In the genomic region with DNA sequence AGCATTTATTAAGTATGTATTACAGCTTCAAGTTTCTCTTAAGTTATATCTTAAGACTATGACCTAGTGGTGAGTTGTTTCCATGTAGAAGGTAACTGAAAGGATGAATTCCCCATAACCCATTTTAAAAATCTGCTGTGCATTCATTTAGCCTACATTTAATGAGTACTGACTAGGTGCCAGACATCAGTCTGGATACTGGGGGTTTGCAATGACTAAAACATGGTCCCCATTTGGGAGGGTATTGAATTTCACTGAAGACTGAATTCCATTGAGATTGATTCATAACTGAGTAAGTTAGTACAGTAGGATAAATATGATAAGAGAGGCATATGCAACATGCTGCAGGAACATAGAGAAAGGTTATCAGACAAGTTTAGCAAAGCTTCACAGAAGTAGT, we compare ENCODE assay signal across 23 cellular contexts.
DNase-seq lines count a peak whose midpoint lies in the region; ATAC-seq, FAIRE-seq and TF ChIP-seq lines count a peak whose summit lies in the region.
"Had no signal": no experiment of that assay in that cellular context is flagged by ENCODE, and none has a peak within 500 bp of the region (broad histone marks: within the 10 kb centered on the region; RNA-seq: fewer than 3 reads in every experiment).

No MANE protein-coding gene starts in this region.

- H3K36me3 ChIP-seq in brain microvascular endothelial cell (replicated peaks) (no peaks in the 10 kb centered on the region), keratinocyte (ENCODE audit: control insufficient read depth in 2 of 2, extremely low read depth in 1 of 2, insufficient read depth in 2 of 2, low read length in 2 of 2) (no peaks in the 10 kb centered on the region)
- H3K36me3 ChIP-seq: BLaER1 treated with 17β-estradiol and CSF1 and Interleukin-3, amounts not matched to agents 10 nM and 100 nM had no signal

- FAIRE-seq in keratinocyte (lab: Jason Lieb, UNC) = peak; percentile 62
- FAIRE-seq: D721Med, GM12891, urothelium cell line had no signal

- no peaks in the 10 kb centered on the region for H4K20me1 ChIP-seq in keratinocyte (ENCODE audit: control insufficient read depth, extremely low read depth, insufficient read depth, low read length)
- H4K20me1 ChIP-seq: BLaER1 treated with 17β-estradiol and CSF1 and Interleukin-3, amounts not matched to agents 10 nM and 100 nM had no signal

- no peak for ATAC-seq in right cardiac atrium
- no peak for ATAC-seq in GM21381 (IDR thresholded peaks at IDR 0.05; ENCODE audit: unreplicated experiment)
- ATAC-seq in activated CD4-positive, CD25-positive, alpha-beta regulatory T cell treated with anti-CD3 and anti-CD28 coated beads, Interleukin-2, amount 50 U/mL, for 24 hours = no peak
- ATAC-seq: left cardiac atrium had no signal

- dilution Hi-C loops in keratinocyte (cut with MboI; ENCODE audit: extremely low pct_ligation_motif_present, low sequenced_read_pairs) = no loop called here

- H3K4me3 ChIP-seq in AG10803 (ENCODE audit: low read length) = no peak overlapping the region
- H3K4me3 ChIP-seq in brain microvascular endothelial cell (ENCODE audit: low read depth, low read length) = no peak overlapping the region
- H3K4me3 ChIP-seq in keratinocyte (ENCODE audit: control insufficient read depth in 2 of 3, extremely low read depth in 1 of 3, insufficient read depth in 2 of 3, low read depth in 1 of 3, low read length in 3 of 3) = no peak overlapping the region
- H3K4me3 ChIP-seq in right cardiac atrium (ENCODE audit: low read length) = no peak overlapping the region
- H3K4me3 ChIP-seq: BLaER1 treated with 17β-estradiol and CSF1 and Interleukin-3, amounts not matched to agents 10 nM and 100 nM had no signal

- peaks cover 12% of the 10 kb centered on the region for H3K4me1 ChIP-seq in keratinocyte (ENCODE audit: control insufficient read depth, extremely low read depth, insufficient read depth, low read length)
- peaks cover 6% of the 10 kb centered on the region for H3K4me1 ChIP-seq in right cardiac atrium (ENCODE audit: control insufficient read depth, insufficient read depth, low read length)

- no peak overlapping the region for H2AFZ ChIP-seq in keratinocyte (ENCODE audit: control insufficient read depth, low read length)

- H3K27ac ChIP-seq in brain microvascular endothelial cell (no peak overlapping the region), keratinocyte (ENCODE audit: control insufficient read depth, insufficient read depth, low read length) (no peak overlapping the region), right cardiac atrium (ENCODE audit: low read length) (no peak overlapping the region)
- H3K27ac ChIP-seq: BLaER1 treated with 17β-estradiol and CSF1 and Interleukin-3, amounts not matched to agents 10 nM and 100 nM had no signal

- H3K4me2 ChIP-seq in keratinocyte (ENCODE audit: control insufficient read depth, extremely low read depth, insufficient read depth, low read depth, low read length) = no peak overlapping the region
- H3K4me2 ChIP-seq: BLaER1 treated with 17β-estradiol and CSF1 and Interleukin-3, amounts not matched to agents 10 nM and 100 nM had no signal

- H3K9me3 ChIP-seq in keratinocyte (ENCODE audit: control insufficient read depth, low read depth, low read length) = no peaks in the 10 kb centered on the region
- H3K9me3 ChIP-seq in right cardiac atrium (ENCODE audit: control insufficient read depth, low read length) = no peaks in the 10 kb centered on the region
- H3K9me3 ChIP-seq: BLaER1 treated with 17β-estradiol and CSF1 and Interleukin-3, amounts not matched to agents 10 nM and 100 nM had no signal

- no peaks in the 10 kb centered on the region for H3K79me2 ChIP-seq in keratinocyte (ENCODE audit: control insufficient read depth, insufficient read depth, low read length)

- H3K9ac ChIP-seq in keratinocyte (ENCODE audit: control insufficient read depth, extremely low read depth, insufficient read depth, low read length) = no peak overlapping the region
- H3K9ac ChIP-seq: BLaER1 treated with 17β-estradiol and CSF1 and Interleukin-3, amounts not matched to agents 10 nM and 100 nM had no signal

- no peak for TF ChIP-seq CTCF in AG10803 (conservative IDR thresholded peaks at IDR 0.05; ENCODE audit: low read length)
- TF ChIP-seq CTCF in brain microvascular endothelial cell (IDR thresholded peaks at IDR 0.05; ENCODE audit: low read depth, low read length, missing control alignments) = no peak
- no peak for TF ChIP-seq CTCF in keratinocyte (optimal IDR thresholded peaks at IDR 0.05 in 1 of 3, IDR thresholded peaks at IDR 0.05 in 1 of 3, conservative IDR thresholded peaks at IDR 0.05 in 1 of 3; ENCODE audit: extremely low read depth in 1 of 3, insufficient read depth in 2 of 3, low read length in 3 of 3)

- DNase-seq in AG10803 (ENCODE audit: low read depth) (peak; percentile 30), LHCN-M2 (ENCODE audit: low read depth) (peak; percentile 43), brain microvascular endothelial cell (peak; percentile 39), keratinocyte (ENCODE audit: low read depth, low spot score) (no peak), GF-D8 (lab: John Stamatoyannopoulos, UW) (no peak), right cardiac atrium (no peak)
- DNase-seq: activated CD4-positive, alpha-beta T cell treated with anti-CD3 and anti-CD28 coated beads, Interleukin-2, amount 50 U/mL, for 4 hours; activated naive CD4-positive, alpha-beta T cell treated with Interleukin-2 at 50 U/mL for 16 hours; activated T-cell treated with anti-CD3 and anti-CD28 coated beads for 4 hours; anterior cingulate cortex; endodermal cell; Karpas-422; left cardiac atrium; NCI-H1417; NCI-H526 treated with DMSO at 0.1 percent for 48 hours; SIG-M5; stimulated activated CD4-positive, alpha-beta T cell treated with anti-CD3 and anti-CD28 coated beads, Interleukin-12 subunit alpha, Interleukin-12 subunit beta, amount 100 ng/mL, for 4 hours had no signal

- in situ Hi-C loops in brain microvascular endothelial cell (cut with HindIII; ENCODE audit: low pct_ligation_motif_present, low sequenced_read_pairs) = no loop called here

- no peaks in the 10 kb centered on the region for H3K9me1 ChIP-seq in keratinocyte (ENCODE audit: control insufficient read depth, extremely low read depth, insufficient read depth, low read length)

- intact Hi-C loops in right cardiac atrium (cut with DNase I) = no loop called here

- H3K27me3 ChIP-seq in brain microvascular endothelial cell (replicated peaks) (no peaks in the 10 kb centered on the region), keratinocyte (ENCODE audit: control insufficient read depth, extremely low read depth, insufficient read depth, low read length) (no peaks in the 10 kb centered on the region), right cardiac atrium (ENCODE audit: control insufficient read depth, insufficient read depth) (no peaks in the 10 kb centered on the region)
- H3K27me3 ChIP-seq: BLaER1 treated with 17β-estradiol and CSF1 and Interleukin-3, amounts not matched to agents 10 nM and 100 nM had no signal

Comparison
In these comparisons a context has a peak if more than half of its experiments do, and no peak if none do; other contexts are left out.
1. DNase-seq: peak in AG10803 (single experiment), LHCN-M2 (single experiment) and brain microvascular endothelial cell (single experiment); none in keratinocyte (single experiment), GF-D8 (single experiment) and right cardiac atrium (0 of 3).